In the genomic region with DNA sequence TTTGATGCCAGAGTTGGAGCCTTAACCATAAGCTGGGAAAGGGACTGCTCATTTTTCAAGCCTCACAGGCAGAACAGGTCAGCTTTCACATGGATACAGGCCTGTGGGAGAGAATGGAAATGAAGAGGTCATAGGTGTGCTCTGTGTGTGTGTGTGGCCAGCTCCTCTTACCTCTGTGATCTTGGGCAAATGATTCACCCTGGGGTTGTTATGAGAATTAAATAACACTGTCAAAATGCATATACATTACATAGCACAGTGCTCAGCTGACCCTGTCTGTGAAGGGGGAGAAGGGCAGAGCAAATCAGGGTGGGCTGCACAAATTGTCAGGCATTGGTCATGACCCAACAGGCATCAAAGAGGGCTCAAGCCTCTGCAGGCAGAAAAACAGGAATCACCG, we compare ENCODE assay signal across 24 cellular contexts.
"Had no signal": no experiment of that assay in that cellular context is flagged by ENCODE, and none has a peak within 500 bp of the region (broad histone marks: within the 10 kb centered on the region; RNA-seq: fewer than 3 reads in every experiment).

No MANE protein-coding gene starts in this region.

- H3K27ac Mint-ChIP-seq: activated CD4-positive, alpha-beta memory T cell treated with anti-CD3 and anti-CD28 coated beads, Interleukin-2, amount 10 ng/mL, durations not matched to agents 7 days and 5 days; activated CD4-positive, alpha-beta T cell treated with anti-CD3 and anti-CD28 coated beads, Interleukin-2, amount 10 ng/mL, durations not matched to agents 7 days and 5 days; activated naive CD4-positive, alpha-beta T cell treated with anti-CD3 and anti-CD28 coated beads, Interleukin-2, amount 10 ng/mL, durations not matched to agents 7 days and 5 days; activated naive CD8-positive, alpha-beta T cell; activated T-cell treated with anti-CD3 and anti-CD28 coated beads, Interleukin-2, amount 50 U/mL, for 24 hours; activated T-cell treated with anti-CD3 and anti-CD28 coated beads, Interleukin-2, amount 50 U/mL, for 72 hours had no signal

- H3K27me3 ChIP-seq: body of pancreas had no signal

- H3K36me3 Mint-ChIP-seq: activated naive CD4-positive, alpha-beta T cell treated with anti-CD3 and anti-CD28 coated beads, Interleukin-2, amount 10 ng/mL, durations not matched to agents 7 days and 5 days; activated naive CD8-positive, alpha-beta T cell had no signal

- H3K27me3 Mint-ChIP-seq: activated CD4-positive, alpha-beta memory T cell treated with anti-CD3 and anti-CD28 coated beads, Interleukin-2, amount 10 ng/mL, durations not matched to agents 7 days and 5 days; activated CD4-positive, alpha-beta T cell treated with anti-CD3 and anti-CD28 coated beads, Interleukin-2, amount 10 ng/mL, durations not matched to agents 7 days and 5 days; activated naive CD4-positive, alpha-beta T cell treated with anti-CD3 and anti-CD28 coated beads, Interleukin-2, amount 10 ng/mL, durations not matched to agents 7 days and 5 days had no signal

- H3K4me3 Mint-ChIP-seq: activated CD4-positive, alpha-beta memory T cell treated with anti-CD3 and anti-CD28 coated beads, Interleukin-2, amount 10 ng/mL, durations not matched to agents 7 days and 5 days; activated CD4-positive, alpha-beta T cell treated with anti-CD3 and anti-CD28 coated beads, Interleukin-2, amount 10 ng/mL, durations not matched to agents 7 days and 5 days; activated naive CD4-positive, alpha-beta T cell treated with anti-CD3 and anti-CD28 coated beads, Interleukin-2, amount 10 ng/mL, durations not matched to agents 7 days and 5 days; activated naive CD8-positive, alpha-beta T cell; activated T-cell treated with anti-CD3 and anti-CD28 coated beads, Interleukin-2, amount 50 U/mL, for 24 hours; activated T-cell treated with anti-CD3 and anti-CD28 coated beads, Interleukin-2, amount 50 U/mL, for 72 hours had no signal

- H3K4me3 ChIP-seq: body of pancreas had no signal

- H3K9me3 Mint-ChIP-seq: activated CD4-positive, alpha-beta memory T cell treated with anti-CD3 and anti-CD28 coated beads, Interleukin-2, amount 10 ng/mL, durations not matched to agents 7 days and 5 days; activated CD4-positive, alpha-beta T cell treated with anti-CD3 and anti-CD28 coated beads, Interleukin-2, amount 10 ng/mL, durations not matched to agents 7 days and 5 days; activated naive CD4-positive, alpha-beta T cell treated with anti-CD3 and anti-CD28 coated beads, Interleukin-2, amount 10 ng/mL, durations not matched to agents 7 days and 5 days; activated T-cell treated with anti-CD3 and anti-CD28 coated beads, Interleukin-2, amount 50 U/mL, for 24 hours; activated T-cell treated with anti-CD3 and anti-CD28 coated beads, Interleukin-2, amount 50 U/mL, for 72 hours had no signal

- H3K4me1 Mint-ChIP-seq: activated CD4-positive, alpha-beta memory T cell treated with anti-CD3 and anti-CD28 coated beads, Interleukin-2, amount 10 ng/mL, durations not matched to agents 7 days and 5 days; activated CD4-positive, alpha-beta T cell treated with anti-CD3 and anti-CD28 coated beads, Interleukin-2, amount 10 ng/mL, durations not matched to agents 7 days and 5 days; activated naive CD4-positive, alpha-beta T cell treated with anti-CD3 and anti-CD28 coated beads, Interleukin-2, amount 10 ng/mL, durations not matched to agents 7 days and 5 days had no signal

- H3K9me3 ChIP-seq: body of pancreas had no signal

- ATAC-seq: activated T-cell treated with anti-CD3 and anti-CD28 coated beads, Interleukin-2, amount 50 U/mL, for 72 hours; body of pancreas had no signal

- H3K27ac ChIP-seq: body of pancreas, epithelial cell of prostate had no signal

- DNase-seq: activated CD4-positive, alpha-beta memory T cell treated with anti-CD3 and anti-CD28 coated beads, Interleukin-2, amount 10 ng/mL, durations not matched to agents 7 days and 5 days; activated CD4-positive, alpha-beta T cell treated with anti-CD3 and anti-CD28 coated beads for 1 hour; activated CD4-positive, alpha-beta T cell treated with anti-CD3 and anti-CD28 coated beads for 4 hours; activated CD4-positive, alpha-beta T cell treated with anti-CD3 and anti-CD28 coated beads, Interleukin-2, amount 10 ng/mL, durations not matched to agents 7 days and 5 days; activated CD4-positive, alpha-beta T cell treated with anti-CD3 and anti-CD28 coated beads, Interleukin-2, amount 50 U/mL, for 4 hours; activated CD4-positive, CD25-positive, alpha-beta regulatory T cell; activated CD8-positive, alpha-beta memory T cell treated with anti-CD3 and anti-CD28 coated beads, Interleukin-2, amount 50 U/mL, for 48 hours; activated gamma-delta T cell; activated naive CD4-positive, alpha-beta T cell; activated naive CD4-positive, alpha-beta T cell treated with anti-CD3 and anti-CD28 coated beads, Interleukin-2, amount 10 ng/mL, durations not matched to agents 7 days and 5 days; activated T-cell treated with anti-CD3 and anti-CD28 coated beads for 4 hours; activated T-cell treated with anti-CD3 and anti-CD28 coated beads, Interleukin-2, amount 50 U/mL, for 24 hours; activated T-cell treated with anti-CD3 and anti-CD28 coated beads, Interleukin-2, amount 50 U/mL, for 72 hours; amniotic stem cell; aorta; body of pancreas; caudate nucleus; cortex of kidney; effector CD8-positive, alpha-beta T cell; foreskin fibroblast; head of caudate nucleus; T-helper 2 cell had no signal
